In the genomic region with DNA sequence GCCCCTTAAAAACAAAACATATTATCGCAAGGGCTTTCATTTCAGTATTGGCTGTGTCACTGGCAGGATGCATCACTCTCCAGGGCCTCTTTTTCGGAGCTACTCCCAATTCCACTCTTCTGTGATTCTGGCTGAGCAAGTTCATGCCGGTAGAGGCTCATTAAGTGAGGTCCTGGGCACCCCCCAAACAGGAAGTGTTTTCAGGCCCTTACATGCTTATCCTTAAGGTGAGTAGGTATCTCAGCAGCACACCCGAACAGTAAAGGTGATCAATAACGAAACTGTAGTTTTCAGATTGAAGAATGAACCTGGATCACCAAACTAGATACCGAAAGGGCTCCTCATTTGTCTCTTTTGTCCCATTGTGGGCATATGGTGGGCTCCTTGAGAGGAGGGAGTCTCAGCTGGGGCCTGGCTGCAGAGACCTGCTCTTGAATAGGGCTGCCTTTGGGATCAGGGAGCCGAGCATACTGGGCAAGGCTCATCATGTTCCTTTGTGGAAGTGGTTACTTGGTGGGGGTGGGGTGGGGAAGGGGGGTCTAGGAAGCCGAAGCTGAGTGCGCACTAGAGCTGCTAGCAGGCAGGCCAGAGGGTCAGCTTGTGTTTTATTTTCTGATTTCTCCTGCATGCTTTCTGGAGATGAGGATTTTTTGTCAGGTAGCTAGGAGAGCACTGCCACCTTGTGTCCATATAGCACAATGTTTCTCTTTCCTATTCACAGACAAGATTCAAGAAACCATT, we compare ENCODE assay signal across 8 cellular contexts.
DNase-seq lines count a peak whose midpoint lies in the region; ATAC-seq, FAIRE-seq and TF ChIP-seq lines count a peak whose summit lies in the region.

No MANE protein-coding gene starts in this region.

- H4K20me1 ChIP-seq in astrocyte (ENCODE audit: insufficient read depth, low read length), result no peaks in the 10 kb centered on the region

- no peaks in the 10 kb centered on the region for H3K9me3 ChIP-seq in astrocyte (ENCODE audit: insufficient read depth, low read depth, low read length)

- TF ChIP-seq CTCF in LNCaP clone FGC (IDR thresholded peaks at IDR 0.05; ENCODE audit: control insufficient read depth, extremely low read depth, insufficient read depth), result peak; percentile 73
- peak; percentile 84 for TF ChIP-seq CTCF in astrocyte (IDR thresholded peaks at IDR 0.05; ENCODE audit: insufficient read depth, low read depth, low read length)

- H3K27me3 ChIP-seq in astrocyte (ENCODE audit: insufficient read depth, low read length), result no peaks in the 10 kb centered on the region

- H3K4me2 ChIP-seq in astrocyte (ENCODE audit: low read length), result no peak overlapping the region

- no peaks in the 10 kb centered on the region for H3K36me3 Mint-ChIP-seq in astrocyte (ENCODE audit: low read depth, unreplicated experiment)

- H3K27ac Mint-ChIP-seq in astrocyte (ENCODE audit: unreplicated experiment), result peak overlapping the region; percentile 53

- H2AFZ ChIP-seq in astrocyte (ENCODE audit: low read depth, low read length), result no peak overlapping the region

- no peak overlapping the region for H3K27ac ChIP-seq in astrocyte (ENCODE audit: low read depth, low read length)

- H3K4me3 ChIP-seq in LNCaP clone FGC (ENCODE audit: low read depth, low read length) (no peak overlapping the region), astrocyte (ENCODE audit: insufficient read depth, low read depth, low read length) (no peak overlapping the region)

- H3K4me1 ChIP-seq in astrocyte (ENCODE audit: insufficient read depth, low read length), result peaks cover 8% of the 10 kb centered on the region

- H3K79me2 ChIP-seq in astrocyte (ENCODE audit: insufficient read depth, low read length), result no peaks in the 10 kb centered on the region

- H3K4me1 Mint-ChIP-seq in astrocyte (ENCODE audit: low read depth, unreplicated experiment), result peaks cover 12% of the 10 kb centered on the region

- FAIRE-seq in astrocyte (lab: Jason Lieb, UNC), result peak; percentile 17

- peak; percentile 56 for ATAC-seq in GM18868 (IDR thresholded peaks at IDR 0.05; ENCODE audit: unreplicated experiment)
- peak; percentile 61 for ATAC-seq in left ventricle myocardium superior
- no peak for ATAC-seq in HG02981 (IDR thresholded peaks at IDR 0.05; ENCODE audit: unreplicated experiment)

- peaks cover 3% of the 10 kb centered on the region for H3K36me3 ChIP-seq in astrocyte (ENCODE audit: insufficient read depth, low read length)

- DNase-seq in C1 segment of cervical spinal cord (lab: John Stamatoyannopoulos, UW) (peak in 10 of 14 donors; percentile 23 to 72 (median 35)), LNCaP clone FGC (ENCODE audit: low read depth) (peak; percentile 61), RKO (ENCODE audit: low spot score) (peak; percentile 86), astrocyte (ENCODE audit: low read depth) (peak; percentile 52), left ventricle myocardium superior (no peak), retina (peak; percentile 67)

- intact Hi-C loops in left ventricle myocardium superior (cut with micrococcal nuclease), result loop anchor here (5.0 kb wide), 1 partner anchor 65 kb away; the partner anchor contains the start of gene CDS2

- H3K27me3 Mint-ChIP-seq in astrocyte (ENCODE audit: low read depth, unreplicated experiment), result no peaks in the 10 kb centered on the region

- H3K9ac ChIP-seq in astrocyte (ENCODE audit: low read length), result no peak overlapping the region

- no peak overlapping the region for H3K4me3 Mint-ChIP-seq in astrocyte (ENCODE audit: unreplicated experiment)

- no peaks in the 10 kb centered on the region for H3K9me3 Mint-ChIP-seq in astrocyte (ENCODE audit: unreplicated experiment)
